Comparison of ENCODE assay signal across 12 cellular contexts in genomic region chr6:57174511-57174907, GRCh38. TPM values are rescaled to one million over a fixed set of nuclear protein-coding genes. Genes with fewer than 3 reads are reported as not detected.
A peak's percentile ranks its signal among the peaks of the same experiment; 100 is the strongest.
DNase-seq lines count a peak whose midpoint lies in the region; ATAC-seq and TF ChIP-seq lines count a peak whose summit lies in the region.
"Had no signal": no experiment of that assay in that cellular context is flagged by ENCODE, and none has a peak within 500 bp of the region (broad histone marks: within the 10 kb centered on the region; RNA-seq: fewer than 3 reads in every experiment).

No MANE protein-coding gene starts in this region.

- H3K9me2 ChIP-seq in SU-DHL-6 (replicated peaks; ENCODE audit: insufficient read depth, low read length): no peaks in the 10 kb centered on the region

- 90 to 95% (median 92%) methylated on average over 3 of the region's 3 CpGs for WGBS in heart left ventricle, 4 donors
- WGBS in right cardiac atrium: 87% methylated on average over 3 of the region's 3 CpGs
- 36 to 47% methylated on average over 3 of the region's 3 CpGs for WGBS in gastroesophageal sphincter (ENCODE audit: low coverage in 1 of 2), 2 donors

- H3K9me3 ChIP-seq in heart left ventricle (no peaks in the 10 kb centered on the region), right cardiac atrium (ENCODE audit: control insufficient read depth, low read length) (no peaks in the 10 kb centered on the region), SU-DHL-6 (ENCODE audit: insufficient read depth, low read length) (no peaks in the 10 kb centered on the region), gastroesophageal sphincter (no peaks in the 10 kb centered on the region), tibial artery (no peaks in the 10 kb centered on the region)
- H3K9me3 ChIP-seq: colonic mucosa, spleen had no signal

- H3K79me2 ChIP-seq in SU-DHL-6 (ENCODE audit: insufficient read depth, low read length): peaks cover 69% of the 10 kb centered on the region

- intact Hi-C loops in heart left ventricle (cut with DNase I) (loop anchor here in 8 of 10 donors (5.0 to 10.0 kb wide), 5 partner anchors 43 to 143 kb away; partner anchors contain the start of genes PRIM2 (in 5 of the 8), RAB23 (in 2 of the 8) and KIAA1586 (in 1 of the 8)), right cardiac atrium (cut with DNase I) (loop anchor here in 2 of 4 donors (10.0 kb wide), 1 partner anchor 140 kb away; the partner anchor contains the start of gene PRIM2 (in 2 of the 2)), tibial artery (cut with DNase I; ENCODE audit: low total_unique reads) (loop anchor here (5.0 to 10.0 kb wide), 2 partner anchors 48 to 90 kb away; partner anchors contain the start of gene RAB23)

- H3F3A ChIP-seq in SU-DHL-6 (ENCODE audit: insufficient read depth): peaks cover 29% of the 10 kb centered on the region

- H3K36me3 ChIP-seq in heart left ventricle: no peaks in the 10 kb centered on the region
- H3K36me3 ChIP-seq in SU-DHL-6 (ENCODE audit: low read length): peaks cover 9% of the 10 kb centered on the region
- peaks cover 0 to 8% of the 10 kb centered on the region in 2 donors for H3K36me3 ChIP-seq in gastroesophageal sphincter
- H3K36me3 ChIP-seq in tibial artery: no peaks in the 10 kb centered on the region
- H3K36me3 ChIP-seq: colonic mucosa, spleen had no signal

- peak overlapping the region in 8 of 12 donors; percentile 88 to 97 (median 94) for H3K27ac ChIP-seq in heart left ventricle
- H3K27ac ChIP-seq in right cardiac atrium (ENCODE audit: low read length): no peak overlapping the region
- H3K27ac ChIP-seq in SU-DHL-6 (ENCODE audit: low read depth, low read length): peak overlapping the region; percentile 84
- H3K27ac ChIP-seq in gastroesophageal sphincter: peak overlapping the region; percentile 79 to 98 (median 96)
- H3K27ac ChIP-seq in tibial artery: peak overlapping the region; percentile 90 to 92
- H3K27ac ChIP-seq: spleen had no signal

- TF ChIP-seq CTCF in heart left ventricle (IDR thresholded peaks at IDR 0.05) (no peak), SU-DHL-6 (IDR thresholded peaks at IDR 0.05; ENCODE audit: insufficient read depth, low read length, poor library complexity, severe bottlenecking) (no peak), gastroesophageal sphincter (IDR thresholded peaks at IDR 0.05) (no peak), tibial artery (IDR thresholded peaks at IDR 0.05) (no peak)

- 0 out of 2 replicates have a peak, but pooled peaks cover 6% of the 10 kb centered on the region for H4K20me1 ChIP-seq in SU-DHL-6 (ENCODE audit: low read depth, low read length)

- H3K27me3 ChIP-seq in heart left ventricle (no peaks in the 10 kb centered on the region), right cardiac atrium (ENCODE audit: control insufficient read depth, insufficient read depth) (no peaks in the 10 kb centered on the region), SU-DHL-6 (ENCODE audit: low read length) (no peaks in the 10 kb centered on the region), gastroesophageal sphincter (no peaks in the 10 kb centered on the region), tibial artery (no peaks in the 10 kb centered on the region)
- H3K27me3 ChIP-seq: colonic mucosa, spleen had no signal

- H3K4me1 ChIP-seq in heart left ventricle (peaks cover 0 to 51% (median 23%) of the 10 kb centered on the region in 12 donors), right cardiac atrium (ENCODE audit: control insufficient read depth, insufficient read depth, low read length) (no peaks in the 10 kb centered on the region), gastroesophageal sphincter (peaks cover 16 to 57% (median 18%) of the 10 kb centered on the region in 3 donors), tibial artery (peaks cover 5 to 52% (median 40%) of the 10 kb centered on the region in 4 donors)
- H3K4me1 ChIP-seq: colonic mucosa had no signal

- no peak for TF ChIP-seq EP300 in gastroesophageal sphincter (IDR thresholded peaks at IDR 0.05)

- DNase-seq in heart left ventricle (no peak), right cardiac atrium (no peak), tibial artery (no peak), NCI-H1694 treated with DMSO at 0.1 percent for 48 hours (lab: John Stamatoyannopoulos, UW) (no peak), DMS 273 (lab: John Stamatoyannopoulos, UW; ENCODE audit: unreplicated experiment) (no peak)
- DNase-seq: colonic mucosa; NCI-H748 treated with DMSO at 0.1 percent for 48 hours; spleen; stimulated activated naive CD4-positive, alpha-beta T cell treated with Interleukin-2 at 50 U/mL for 16 hours had no signal

- H3K4me3 ChIP-seq in heart left ventricle (peak overlapping the region in 8 of 12 donors; percentile 71 to 86 (median 78)), right cardiac atrium (ENCODE audit: low read length) (no peak overlapping the region), SU-DHL-6 (ENCODE audit: insufficient read depth, low read length, poor library complexity, severe bottlenecking) (peak overlapping the region; percentile 72), gastroesophageal sphincter (peak overlapping the region; percentile 73 to 74), tibial artery (peak overlapping the region; percentile 68 to 92)

- H2AFZ ChIP-seq in SU-DHL-6 (ENCODE audit: low read depth, low read length, severe bottlenecking): no peak overlapping the region

- peak overlapping the region; percentile 69 for H3K4me2 ChIP-seq in SU-DHL-6 (ENCODE audit: low read depth, low read length, poor library complexity, severe bottlenecking)

- TF ChIP-seq POLR2A in heart left ventricle (IDR thresholded peaks at IDR 0.05) (no peak), gastroesophageal sphincter (IDR thresholded peaks at IDR 0.05) (no peak)

- H3K9ac ChIP-seq in SU-DHL-6 (ENCODE audit: low read length): peak overlapping the region; percentile 81

- no peak for ATAC-seq in heart left ventricle
- ATAC-seq in right cardiac atrium: no peak
- no peak for ATAC-seq in gastroesophageal sphincter
- ATAC-seq in HG03442 (IDR thresholded peaks at IDR 0.05; ENCODE audit: unreplicated experiment): no peak

RNA-seq across cellular contexts. Expression of gene BAG2, which starts 2.4 kb away (rescaled TPM):
- total RNA-seq in heart left ventricle (10 to 100 TPM in 5 of 9 donors, 1 to 10 TPM in 4; 8.2 to 18.0 (median 11.6) TPM), right cardiac atrium (10 to 100 TPM; 11.3 to 17.8 (median 16.0) TPM), gastroesophageal sphincter (10 to 100 TPM; 40.8 to 50.6 (median 46.3) TPM)
- polyA plus RNA-seq in heart left ventricle (10 to 100 TPM in 1 of 2 donors, 1 to 10 TPM in 1; 4.5 to 10.8 TPM), right cardiac atrium (10.1 TPM)

RNA-seq across cellular contexts. Expression of gene RAB23, which starts 47.6 kb away (rescaled TPM):
- 10 to 100 TPM in 4 of 9 donors, 1 to 10 TPM in 5; 7.6 to 15.4 (median 9.6) TPM for total RNA-seq in heart left ventricle
- polyA plus RNA-seq in heart left ventricle: 1 to 10 TPM; 2.6 to 7.7 TPM
- 10 to 100 TPM; 11.1 to 20.7 (median 11.5) TPM for total RNA-seq in right cardiac atrium
- polyA plus RNA-seq in right cardiac atrium: 6.1 TPM
- 100 to 1,000 TPM in 1 of 4 donors, 10 to 100 TPM in 3; 45.5 to 107 (median 78.1) TPM for total RNA-seq in gastroesophageal sphincter
